ENCODE assay signal across 1 cellular context in genomic region chr22:38272373-38273134, GRCh38.
A peak's percentile ranks its signal among the peaks of the same experiment; 100 is the strongest.
TF ChIP-seq lines count a peak whose summit lies in the region.

Gene TMEM184B, minus strand, starts transcription at chr22:38273010. Its CDS starts 25,049 bp downstream, at chr22:38247961.

TF ChIP-seq in HepG2, 621 proteins besides CTCF, POLR2A, EP300 and RAD21 (continued from another document and continues in another):
- TF ChIP-seq PRDM4 (CRISPR knock-in tag; IDR thresholded peaks at IDR 0.05; ENCODE audit: borderline replicate concordance) (no peak), ZNF354B (CRISPR knock-in tag; IDR thresholded peaks at IDR 0.05) (no peak), RFXANK (CRISPR knock-in tag; IDR thresholded peaks at IDR 0.05) (no peak), RCOR2 (CRISPR knock-in tag; IDR thresholded peaks at IDR 0.05) (no peak), ZNF331 (CRISPR knock-in tag; IDR thresholded peaks at IDR 0.05) (no peak), SUZ12 (IDR thresholded peaks at IDR 0.05; ENCODE audit: low read depth, low read length) (no peak), MED8 (CRISPR knock-in tag; IDR thresholded peaks at IDR 0.05; ENCODE audit: insufficient replicate concordance) (no peak), ZNF24 (IDR thresholded peaks at IDR 0.05) (no peak), ZNF772 (CRISPR knock-in tag; IDR thresholded peaks at IDR 0.05) (no peak), KMT2B (CRISPR knock-in tag; IDR thresholded peaks at IDR 0.05) (no peak), TCF12 (IDR thresholded peaks at IDR 0.05) (no peak), TCF12 (CRISPR knock-in tag; IDR thresholded peaks at IDR 0.05) (no peak), PTBP1 (IDR thresholded peaks at IDR 0.05; ENCODE audit: low read depth, low read length, poor library complexity, severe bottlenecking) (no peak), ZBTB14 (CRISPR knock-in tag; IDR thresholded peaks at IDR 0.05) (no peak), GPN1 (CRISPR knock-in tag; IDR thresholded peaks at IDR 0.05; ENCODE audit: borderline replicate concordance) (no peak), PREB (CRISPR knock-in tag; IDR thresholded peaks at IDR 0.05) (no peak), SMARCC2 (IDR thresholded peaks at IDR 0.05) (no peak), USF2 (IDR thresholded peaks at IDR 0.05; ENCODE audit: low read depth, low read length) (no peak), USF2 (CRISPR knock-in tag; IDR thresholded peaks at IDR 0.05; ENCODE audit: borderline replicate concordance) (no peak), NCOA5 (CRISPR knock-in tag; IDR thresholded peaks at IDR 0.05) (no peak), ZNF142 (CRISPR knock-in tag; IDR thresholded peaks at IDR 0.05) (no peak), BCL3 (CRISPR knock-in tag; IDR thresholded peaks at IDR 0.05) (no peak), PCBP1 (IDR thresholded peaks at IDR 0.05; ENCODE audit: borderline replicate concordance, low read depth, low read length) (no peak), ARHGAP35 (CRISPR knock-in tag; IDR thresholded peaks at IDR 0.05; ENCODE audit: borderline replicate concordance) (no peak), CENPX (CRISPR knock-in tag; IDR thresholded peaks at IDR 0.05) (no peak), ZBTB4 (CRISPR knock-in tag; IDR thresholded peaks at IDR 0.05; ENCODE audit: borderline replicate concordance) (no peak), FOSL2 (CRISPR knock-in tag; IDR thresholded peaks at IDR 0.05) (no peak), MAFK (conservative IDR thresholded peaks at IDR 0.05 in 1 of 2, IDR thresholded peaks at IDR 0.05 in 1 of 2; ENCODE audit: low read length in 2 of 2) (no peak), SP140L (CRISPR knock-in tag; IDR thresholded peaks at IDR 0.05; ENCODE audit: borderline replicate concordance) (no peak), ZNF546 (CRISPR knock-in tag; conservative IDR thresholded peaks at IDR 0.05) (peak; percentile 42; the same call in 1 of the 2 replicates), TEAD2 (CRISPR knock-in tag; IDR thresholded peaks at IDR 0.05) (no peak), MXD1 (CRISPR knock-in tag; IDR thresholded peaks at IDR 0.05) (peak; percentile 78; the same call in 1 of the 2 replicates), CEBPG (CRISPR knock-in tag; IDR thresholded peaks at IDR 0.05) (no peak), NR0B2 (CRISPR knock-in tag; IDR thresholded peaks at IDR 0.05) (0 out of 2 replicates have a peak, but pooled peaks have one; percentile 66), BRCA1 (CRISPR knock-in tag; IDR thresholded peaks at IDR 0.05) (no peak), ZNF138 (CRISPR knock-in tag; IDR thresholded peaks at IDR 0.05; ENCODE audit: low read depth) (0 out of 2 replicates have a peak, but pooled peaks have one; percentile 28), ARID3A (IDR thresholded peaks at IDR 0.05; ENCODE audit: low read depth, low read length) (no peak), KDM5A (IDR thresholded peaks at IDR 0.05; ENCODE audit: borderline replicate concordance, low read length) (peak; percentile 34; the same call in 1 of the 2 replicates), SOX13 (IDR thresholded peaks at IDR 0.05) (no peak), SOX13 (CRISPR knock-in tag; conservative IDR thresholded peaks at IDR 0.05 in 1 of 2, IDR thresholded peaks at IDR 0.05 in 1 of 2) (no peak), JARID2 (CRISPR knock-in tag; IDR thresholded peaks at IDR 0.05; ENCODE audit: insufficient replicate concordance) (no peak)
